15 cellular contexts compared by ENCODE assay signal in genomic region chr1:42450081-42450480, GRCh38. TPM values are rescaled to one million over a fixed set of nuclear protein-coding genes. Genes with fewer than 3 reads are reported as not detected.
DNase-seq lines count a peak whose midpoint lies in the region; ATAC-seq, FAIRE-seq and TF ChIP-seq lines count a peak whose summit lies in the region.
"Had no signal": no experiment of that assay in that cellular context is flagged by ENCODE, and none has a peak within 500 bp of the region (broad histone marks: within the 10 kb centered on the region; RNA-seq: fewer than 3 reads in every experiment).

No MANE protein-coding gene starts in this region.

- H3K4me3 ChIP-seq in bronchial epithelial cell (ENCODE audit: low read depth, low read length) = no peak overlapping the region
- H3K4me3 ChIP-seq: A549, GM23338 had no signal

- H3K27me3 Mint-ChIP-seq in stimulated activated naive CD8-positive, alpha-beta T cell treated with anti-CD3 and anti-CD28 coated beads, Interleukin-15, amount 100 ng/mL, for 72 hours = no peaks in the 10 kb centered on the region
- no peaks in the 10 kb centered on the region for H3K27me3 Mint-ChIP-seq in activated T-helper 17 cell treated with anti-CD3 and anti-CD28 coated beads, Interleukin-2, amount 50 U/mL, for 72 hours

- H3K4me1 Mint-ChIP-seq in stimulated activated naive CD8-positive, alpha-beta T cell treated with anti-CD3 and anti-CD28 coated beads, Interleukin-15, amount 100 ng/mL, for 72 hours = peaks cover 14% of the 10 kb centered on the region
- no peaks in the 10 kb centered on the region for H3K4me1 Mint-ChIP-seq in activated T-helper 17 cell treated with anti-CD3 and anti-CD28 coated beads, Interleukin-2, amount 50 U/mL, for 72 hours
- H3K4me1 Mint-ChIP-seq: GM23338 had no signal

- no peak for TF ChIP-seq CTCF in bronchial epithelial cell (IDR thresholded peaks at IDR 0.05; ENCODE audit: insufficient read depth, low read length, severe bottlenecking)

- ATAC-seq in stimulated activated naive CD8-positive, alpha-beta T cell treated with anti-CD3 and anti-CD28 coated beads, Interleukin-15, amount 100 ng/mL, for 72 hours = peak; percentile 86
- no peak for ATAC-seq in stimulated activated naive CD8-positive, alpha-beta T cell treated with anti-CD3 and anti-CD28 coated beads, Interleukin-15, Interleukin-2, amounts not matched to agents 100 U/mL and 50 U/mL, for 24 hours
- peak; percentile 82 for ATAC-seq in activated T-helper 17 cell treated with anti-CD3 and anti-CD28 coated beads, Interleukin-2, amount 50 U/mL, for 72 hours (replicated peaks)
- no peak for ATAC-seq in GM18498 (IDR thresholded peaks at IDR 0.05; ENCODE audit: unreplicated experiment)
- ATAC-seq: A549, GM23338 had no signal

- no peaks in the 10 kb centered on the region for H3K27me3 ChIP-seq in bronchial epithelial cell (ENCODE audit: control insufficient read depth, insufficient read depth, low read length)
- H3K27me3 ChIP-seq: BE2C had no signal

- peak overlapping the region in 1 of 2 donors; percentile 70 for H3K27ac Mint-ChIP-seq in stimulated activated naive CD8-positive, alpha-beta T cell treated with anti-CD3 and anti-CD28 coated beads, Interleukin-15, amount 100 ng/mL, for 72 hours
- H3K27ac Mint-ChIP-seq in activated T-helper 17 cell treated with anti-CD3 and anti-CD28 coated beads, Interleukin-2, amount 50 U/mL, for 72 hours = no peak overlapping the region
- H3K27ac Mint-ChIP-seq: CD4-positive, alpha-beta memory T cell; GM23338 had no signal

- FAIRE-seq in bronchial epithelial cell (lab: Jason Lieb, UNC) = peak; percentile 68
- FAIRE-seq: A549 had no signal

- no peaks in the 10 kb centered on the region for H3K9me3 Mint-ChIP-seq in stimulated activated naive CD8-positive, alpha-beta T cell treated with anti-CD3 and anti-CD28 coated beads, Interleukin-15, amount 100 ng/mL, for 72 hours
- no peaks in the 10 kb centered on the region for H3K9me3 Mint-ChIP-seq in activated T-helper 17 cell treated with anti-CD3 and anti-CD28 coated beads, Interleukin-2, amount 50 U/mL, for 72 hours
- H3K9me3 Mint-ChIP-seq: CD4-positive, alpha-beta memory T cell; GM23338 had no signal

- no peaks in the 10 kb centered on the region for H3K36me3 ChIP-seq in bronchial epithelial cell (ENCODE audit: control insufficient read depth, insufficient read depth, low read length)
- H3K36me3 ChIP-seq: BE2C had no signal

- H3K36me3 Mint-ChIP-seq in activated T-helper 17 cell treated with anti-CD3 and anti-CD28 coated beads, Interleukin-2, amount 50 U/mL, for 72 hours (ENCODE audit: low read depth) = no peaks in the 10 kb centered on the region
- H3K36me3 Mint-ChIP-seq: CD4-positive, alpha-beta memory T cell had no signal

- H3K4me3 Mint-ChIP-seq in stimulated activated naive CD8-positive, alpha-beta T cell treated with anti-CD3 and anti-CD28 coated beads, Interleukin-15, amount 100 ng/mL, for 72 hours = no peak overlapping the region
- H3K4me3 Mint-ChIP-seq in activated T-helper 17 cell treated with anti-CD3 and anti-CD28 coated beads, Interleukin-2, amount 50 U/mL, for 72 hours = no peak overlapping the region
- H3K4me3 Mint-ChIP-seq: CD4-positive, alpha-beta memory T cell; GM23338 had no signal

- no peak for DNase-seq in stimulated activated naive CD8-positive, alpha-beta T cell treated with anti-CD3 and anti-CD28 coated beads, Interleukin-15, amount 100 ng/mL, for 72 hours
- DNase-seq in stimulated activated naive CD8-positive, alpha-beta T cell treated with anti-CD3 and anti-CD28 coated beads, Interleukin-15, Interleukin-2, amounts not matched to agents 100 U/mL and 50 U/mL, for 24 hours = no peak
- DNase-seq in bronchial epithelial cell (ENCODE audit: low read depth) (no peak), COLO668 (lab: John Stamatoyannopoulos, UW; ENCODE audit: unreplicated experiment) (no peak)
- DNase-seq: BE2C; Caco-2; CD4-positive, alpha-beta memory T cell; GF-D8; H7; IMR-90 had no signal

RNA-seq across cellular contexts. Expression of gene ZMYND12, which starts 5.7 kb away (rescaled TPM):
- under 1 TPM; 0.50 to 0.90 TPM for total RNA-seq in activated T-helper 17 cell treated with anti-CD3 and anti-CD28 coated beads, Interleukin-2, amount 50 U/mL, for 72 hours
- total RNA-seq in bronchial epithelial cell = 0.26 and 0.90 TPM in 2 replicates
- total RNA-seq: HT-29 had no signal

RNA-seq across cellular contexts. Expression of gene PPCS, which starts 6.3 kb away (rescaled TPM):
- 10 to 100 TPM; 34.9 to 40.9 TPM for total RNA-seq in activated T-helper 17 cell treated with anti-CD3 and anti-CD28 coated beads, Interleukin-2, amount 50 U/mL, for 72 hours
- total RNA-seq in bronchial epithelial cell = 34.8 and 52.4 TPM in 2 replicates

RNA-seq across cellular contexts. Expression of gene CCDC30, which starts 13.0 kb away (rescaled TPM):
- 1 to 10 TPM; 2.4 to 5.2 TPM for total RNA-seq in activated T-helper 17 cell treated with anti-CD3 and anti-CD28 coated beads, Interleukin-2, amount 50 U/mL, for 72 hours
- 0.77 and 0.79 TPM in 2 replicates for total RNA-seq in bronchial epithelial cell

Comparison
In these comparisons a context has a peak if more than half of its experiments do, and no peak if none do; other contexts are left out.
1. ATAC-seq: peak in stimulated activated naive CD8-positive, alpha-beta T cell treated with anti-CD3 and anti-CD28 coated beads, Interleukin-15, amount 100 ng/mL, for 72 hours (single experiment) and activated T-helper 17 cell treated with anti-CD3 and anti-CD28 coated beads, Interleukin-2, amount 50 U/mL, for 72 hours (single experiment); none in stimulated activated naive CD8-positive, alpha-beta T cell treated with anti-CD3 and anti-CD28 coated beads, Interleukin-15, Interleukin-2, amounts not matched to agents 100 U/mL and 50 U/mL, for 24 hours (single experiment) and GM18498 (single experiment).